ENCODE assay signal across 8 cellular contexts in the genomic region with DNA sequence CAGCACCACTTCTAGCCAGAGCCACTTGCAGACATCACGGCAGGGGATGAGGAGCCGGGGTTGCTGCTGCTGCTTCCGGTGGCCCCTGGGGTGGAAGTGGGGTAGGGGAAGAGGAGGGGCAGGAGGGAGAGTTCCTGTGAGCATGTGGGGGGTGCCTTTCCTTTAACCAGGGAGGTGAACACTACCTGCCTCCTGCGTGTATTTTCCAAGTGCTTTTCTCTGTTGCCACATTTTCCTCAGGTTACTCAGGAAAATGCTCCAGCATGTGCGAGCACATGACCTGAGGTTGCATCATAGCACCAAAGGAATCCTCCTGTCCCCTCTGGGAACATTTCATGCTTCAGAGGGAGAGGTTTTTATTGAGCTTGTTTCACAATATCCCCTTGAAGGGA. TPM values are rescaled to one million over a fixed set of nuclear protein-coding genes. Genes with fewer than 3 reads are reported as not detected.
DNase-seq lines count a peak whose midpoint lies in the region; ATAC-seq and TF ChIP-seq lines count a peak whose summit lies in the region.

No MANE protein-coding gene starts in this region.

- H3K4me3 Mint-ChIP-seq in activated naive CD4-positive, alpha-beta T cell treated with anti-CD3 and anti-CD28 coated beads for 36 hours: peak overlapping the region; percentile 63

- H3K27me3 Mint-ChIP-seq in activated naive CD4-positive, alpha-beta T cell treated with anti-CD3 and anti-CD28 coated beads for 36 hours (ENCODE audit: low read depth): no peaks in the 10 kb centered on the region

- H3K4me3 ChIP-seq in ACC112 (ENCODE audit: low read depth, low read length) (no peak overlapping the region), right atrium auricular region (no peak overlapping the region)

- H3K4me1 ChIP-seq in ACC112 (ENCODE audit: control insufficient read depth, insufficient read depth, low read length, unreplicated experiment) (peaks cover 17% of the 10 kb centered on the region), right atrium auricular region (peaks cover 0 to 28% of the 10 kb centered on the region in 2 donors)

- H3K9me3 ChIP-seq in right atrium auricular region: no peaks in the 10 kb centered on the region

- H3K27me3 ChIP-seq in ACC112 (ENCODE audit: insufficient read depth, low read length) (no peaks in the 10 kb centered on the region), right atrium auricular region (no peaks in the 10 kb centered on the region)

- no peaks in the 10 kb centered on the region for H3K79me2 ChIP-seq in ACC112 (ENCODE audit: control insufficient read depth, insufficient read depth, low read length, unreplicated experiment)

- CTCF ChIA-PET in activated naive CD4-positive, alpha-beta T cell treated with anti-CD3 and anti-CD28 coated beads for 36 hours (lab: Charles Lee): interaction anchor here (0.6 to 3.3 kb wide), 5 partner anchors 11 to 253 kb away, joined by 3 to 18 read pairs (median 4); a partner anchor contains a TSS

- TF ChIP-seq CTCF in right atrium auricular region (IDR thresholded peaks at IDR 0.05): no peak

- intact Hi-C loops in activated naive CD4-positive, alpha-beta T cell treated with anti-CD3 and anti-CD28 coated beads for 36 hours (cut with micrococcal nuclease): loop anchor here (1.0 kb wide), 1 partner anchor 12 kb away; a partner anchor contains a TSS

- no peaks in the 10 kb centered on the region for H3K9me3 Mint-ChIP-seq in activated naive CD4-positive, alpha-beta T cell treated with anti-CD3 and anti-CD28 coated beads for 36 hours

- H3K4me1 Mint-ChIP-seq in activated naive CD4-positive, alpha-beta T cell treated with anti-CD3 and anti-CD28 coated beads for 36 hours (ENCODE audit: low read depth): peaks cover 28% of the 10 kb centered on the region

- H3K36me3 ChIP-seq in ACC112 (ENCODE audit: insufficient read depth, low read length): peaks cover 16% of the 10 kb centered on the region
- H3K36me3 ChIP-seq in right atrium auricular region: peaks cover 29% of the 10 kb centered on the region

- no peak overlapping the region for H2AFZ ChIP-seq in ACC112 (ENCODE audit: low read length, unreplicated experiment)

- H3K27ac Mint-ChIP-seq in activated naive CD4-positive, alpha-beta T cell treated with anti-CD3 and anti-CD28 coated beads for 36 hours: peak overlapping the region; percentile 89

- peaks cover 20% of the 10 kb centered on the region for H3K36me3 Mint-ChIP-seq in activated naive CD4-positive, alpha-beta T cell treated with anti-CD3 and anti-CD28 coated beads for 36 hours (ENCODE audit: low read depth)

- DNase-seq in NOMO-1 treated with DMSO at 0.1 percent for 48 hours (lab: John Stamatoyannopoulos, UW; ENCODE audit: unreplicated experiment) (peak; percentile 71), right atrium auricular region (ENCODE audit: low spot score) (no peak), NCI-H510A treated with DMSO at 0.1 percent for 48 hours (lab: John Stamatoyannopoulos, UW) (no peak)
- DNase-seq in activated naive CD4-positive, alpha-beta T cell treated with anti-CD3 and anti-CD28 coated beads for 36 hours: peak; percentile 78
- peak; percentile 40 to 53 for DNase-seq in stimulated activated CD4-positive, alpha-beta T cell treated with anti-CD3 and anti-CD28 coated beads, Interleukin-4, amount 100 ng/mL, for 4 hours

- H3K27ac ChIP-seq in ACC112 (ENCODE audit: low read depth, low read length) (peak overlapping the region; percentile 58), right atrium auricular region (peak overlapping the region; percentile 65 to 71)

- ATAC-seq in HG03378 (IDR thresholded peaks at IDR 0.05; ENCODE audit: unreplicated experiment) (no peak), HG02884 (IDR thresholded peaks at IDR 0.05; ENCODE audit: unreplicated experiment) (no peak)

RNA-seq across cellular contexts. Expression of a gene that starts 12.2 kb away (rescaled TPM):
- 10 to 100 TPM; 44.9 to 51.0 TPM for total RNA-seq in activated naive CD4-positive, alpha-beta T cell treated with anti-CD3 and anti-CD28 coated beads for 36 hours
- 10 to 100 TPM; 16.6 to 18.7 TPM for total RNA-seq in right atrium auricular region

Comparison
In these comparisons a context has a peak if more than half of its experiments do, and no peak if none do; other contexts are left out.
1. DNase-seq: peak in NOMO-1 treated with DMSO at 0.1 percent for 48 hours (single experiment), activated naive CD4-positive, alpha-beta T cell treated with anti-CD3 and anti-CD28 coated beads for 36 hours (single experiment) and stimulated activated CD4-positive, alpha-beta T cell treated with anti-CD3 and anti-CD28 coated beads, Interleukin-4, amount 100 ng/mL, for 4 hours (2 of 2); none in right atrium auricular region (single experiment) and NCI-H510A treated with DMSO at 0.1 percent for 48 hours (single experiment).